ENCODE assay signal across 13 cellular contexts in the genomic region with DNA sequence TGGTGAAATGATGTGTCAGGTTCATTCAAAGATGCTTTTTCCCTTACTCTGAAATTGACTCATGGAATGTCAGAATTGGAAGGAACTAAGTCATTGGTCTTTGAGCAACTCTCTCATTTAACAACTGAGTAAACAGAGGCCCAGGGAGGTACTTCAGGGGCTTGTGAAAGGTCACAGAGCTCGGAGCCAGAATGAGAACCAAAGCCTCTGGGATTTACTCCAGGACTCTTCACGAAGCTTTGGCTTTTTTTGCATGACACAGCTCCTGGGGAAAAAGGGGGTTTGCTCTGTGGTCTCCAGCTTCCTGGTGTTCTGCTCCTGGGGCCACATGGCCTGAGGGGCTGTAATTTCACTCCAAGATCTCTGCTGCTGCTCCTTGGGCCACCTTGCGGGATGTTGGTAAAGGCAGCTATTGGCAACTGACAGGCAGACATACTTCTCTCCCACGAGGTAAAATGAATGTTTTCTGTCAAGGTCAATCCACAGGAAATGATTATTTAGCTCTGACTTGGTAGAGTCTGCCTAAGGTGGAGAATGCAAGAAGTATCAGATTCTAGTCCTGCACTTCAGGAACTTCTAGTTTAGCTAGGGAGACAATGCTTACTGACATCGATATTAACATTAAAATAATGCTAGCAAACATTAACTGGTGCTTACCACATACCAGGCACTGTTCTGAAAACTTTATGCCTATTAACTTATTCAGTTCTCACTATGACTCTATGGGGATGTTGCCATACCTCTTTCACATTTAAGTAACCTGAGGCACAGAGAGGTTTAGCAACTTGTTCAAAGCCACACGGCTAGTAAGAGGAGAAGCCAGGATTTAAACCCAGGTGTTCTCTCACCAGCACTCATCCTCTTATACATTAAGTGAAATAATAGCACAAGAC. TPM values are rescaled to one million over a fixed set of nuclear protein-coding genes. Genes with fewer than 3 reads are reported as not detected.
DNase-seq lines count a peak whose midpoint lies in the region; ATAC-seq and TF ChIP-seq lines count a peak whose summit lies in the region.
"Had no signal": no experiment of that assay in that cellular context is flagged by ENCODE, and none has a peak within 500 bp of the region (broad histone marks: within the 10 kb centered on the region; RNA-seq: fewer than 3 reads in every experiment).

No MANE protein-coding gene starts in this region.

- TF ChIP-seq CTCF in uterus (IDR thresholded peaks at IDR 0.05) = no peak

- no peak for TF ChIP-seq POLR2A in uterus (IDR thresholded peaks at IDR 0.05)

- ATAC-seq in GM18861 (IDR thresholded peaks at IDR 0.05; ENCODE audit: unreplicated experiment) (peak; percentile 93), HG02623 (IDR thresholded peaks at IDR 0.05; ENCODE audit: unreplicated experiment) (peak; percentile 57)

- H3K4me1 ChIP-seq in uterus = no peaks in the 10 kb centered on the region

- no peak overlapping the region for H3K4me3 ChIP-seq in uterus
- H3K4me3 ChIP-seq: thoracic aorta had no signal

- intact Hi-C loops in uterus (cut with DNase I; ENCODE audit: low total_unique reads) = no loop called here

- peak; percentile 90 for DNase-seq in LHCN-M2 (ENCODE audit: low read depth)
- peak; percentile 27 for DNase-seq in kidney tubule cell (ENCODE audit: low spot score)
- no peak for DNase-seq in globus pallidus (ENCODE audit: low spot score)
- DNase-seq in SHP77 (lab: John Stamatoyannopoulos, UW) = no peak
- no peak for DNase-seq in uterus
- no peak for DNase-seq in RKO (ENCODE audit: low spot score)
- DNase-seq: activated CD4-positive, alpha-beta memory T cell treated with anti-CD3 and anti-CD28 coated beads for 36 hours; DMS79 treated with DMSO at 0.1 percent for 48 hours; immature natural killer cell; NCI-H526 treated with DMSO at 0.1 percent for 48 hours had no signal

- no peaks in the 10 kb centered on the region for H3K9me3 ChIP-seq in uterus
- H3K9me3 ChIP-seq: thoracic aorta had no signal

- no peak overlapping the region for H3K27ac ChIP-seq in uterus
- H3K27ac ChIP-seq: thoracic aorta had no signal

- no peaks in the 10 kb centered on the region for H3K27me3 ChIP-seq in uterus

- H3K36me3 ChIP-seq in uterus = no peaks in the 10 kb centered on the region
- H3K36me3 ChIP-seq: thoracic aorta had no signal

RNA-seq across cellular contexts. Expression of a gene that starts 16.1 kb away (rescaled TPM):
- total RNA-seq in LHCN-M2 (2014; rRNA removed) = 14.6 and 15.6 TPM in 2 replicates
- polyA plus RNA-seq in LHCN-M2 (2012) = 18.2 TPM
- 10 to 100 TPM in 1 of 4 donors, 1 to 10 TPM in 2, under 1 TPM in 1; 0.29 to 22.7 (median 3.3) TPM for total RNA-seq in uterus
- total RNA-seq: activated CD4-positive, alpha-beta memory T cell treated with anti-CD3 and anti-CD28 coated beads for 36 hours had no signal
- polyA plus RNA-seq: immature natural killer cell had no signal

Comparison
In these comparisons a context has a peak if more than half of its experiments do, and no peak if none do; other contexts are left out.
1. DNase-seq: peak in LHCN-M2 (single experiment) and kidney tubule cell (single experiment); none in globus pallidus (single experiment), SHP77 (0 of 2), uterus (0 of 2) and RKO (single experiment).